In the genomic region with DNA sequence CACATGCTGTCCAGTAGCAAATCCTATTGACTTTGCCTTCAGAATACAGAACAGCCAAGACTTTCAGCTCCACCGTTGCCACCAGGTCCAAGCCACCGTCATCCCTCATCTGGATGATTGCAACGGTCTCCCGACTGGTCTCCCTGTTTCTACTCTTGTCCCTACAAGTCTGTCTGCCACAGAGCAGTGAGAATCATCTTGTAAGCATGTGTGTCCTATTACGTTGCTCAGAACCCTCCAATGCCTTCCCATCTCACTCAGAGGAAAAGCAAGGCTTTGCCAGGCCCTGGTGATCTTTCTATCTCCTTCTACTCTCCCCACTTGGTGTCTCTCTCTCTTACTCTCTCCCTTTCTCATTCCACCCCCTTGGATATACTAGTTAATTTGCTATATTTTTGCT, we compare ENCODE assay signal across 33 cellular contexts.
"Had no signal": no experiment of that assay in that cellular context is flagged by ENCODE, and none has a peak within 500 bp of the region (broad histone marks: within the 10 kb centered on the region; RNA-seq: fewer than 3 reads in every experiment).

No MANE protein-coding gene starts in this region.

- H3K4me3 ChIP-seq: ascending aorta had no signal

- H3K4me3 Mint-ChIP-seq: activated B cell treated with CpG ODN at 0.5 μM for 24 hours; activated CD4-positive, alpha-beta memory T cell treated with anti-CD3 and anti-CD28 coated beads for 36 hours; activated CD4-positive, alpha-beta T cell treated with anti-CD3 and anti-CD28 coated beads, Interleukin-2, amount 10 ng/mL, durations not matched to agents 24 days and 14 days; activated CD8-positive, alpha-beta T cell treated with anti-CD3 and anti-CD28 coated beads for 36 hours; activated naive CD4-positive, alpha-beta T cell treated with anti-CD3 and anti-CD28 coated beads for 36 hours; activated naive CD8-positive, alpha-beta T cell treated with anti-CD3 and anti-CD28 coated beads for 36 hours; activated T-cell treated with anti-CD3 and anti-CD28 coated beads, Interleukin-2, amount 50 U/mL, for 4 hours; activated T-cell treated with anti-CD3 and anti-CD28 coated beads, Interleukin-2, amount 50 U/mL, for 72 hours; activated T-helper 1 cell treated with anti-CD3 and anti-CD28 coated beads, Interleukin-12 subunit alpha, Interleukin-12 subunit beta, Interleukin-2, Interleukin-4 antibody, amounts not matched to agents 30 ng/mL and 10 ng/mL and 1 ng/mL, durations not matched to agents 14 hours and 24 hours and 36 hours; activated T-helper 17 cell treated with anti-CD3 and anti-CD28 coated beads, Interleukin-2, amount 50 U/mL, for 72 hours; brain; T-helper 1 cell treated with Interleukin-12 subunit alpha and Interleukin-12 subunit beta and Interleukin-4 antibody, amounts not matched to agents 30 μg/mL and 1 μg/mL, for 36 hours; T-helper 2 cell treated with Interferon-gamma antibody and Interleukin-4, amounts not matched to agents 5 μg/mL and 100 μg/mL, for 36 hours had no signal

- H3K4me1 Mint-ChIP-seq: activated B cell treated with CpG ODN at 0.5 μM for 24 hours; activated CD4-positive, alpha-beta T cell treated with anti-CD3 and anti-CD28 coated beads, Interleukin-2, amount 10 ng/mL, durations not matched to agents 24 days and 14 days; activated naive CD8-positive, alpha-beta T cell treated with anti-CD3 and anti-CD28 coated beads for 36 hours; activated T-helper 17 cell treated with anti-CD3 and anti-CD28 coated beads, Interleukin-2, amount 50 U/mL, for 72 hours; brain had no signal

- H3K27ac Mint-ChIP-seq: activated B cell treated with CpG ODN at 0.5 μM for 24 hours; activated CD4-positive, alpha-beta memory T cell treated with anti-CD3 and anti-CD28 coated beads for 36 hours; activated CD4-positive, alpha-beta T cell treated with anti-CD3 and anti-CD28 coated beads, Interleukin-2, amount 10 ng/mL, durations not matched to agents 24 days and 14 days; activated CD8-positive, alpha-beta T cell treated with anti-CD3 and anti-CD28 coated beads for 36 hours; activated naive CD4-positive, alpha-beta T cell treated with anti-CD3 and anti-CD28 coated beads for 36 hours; activated naive CD4-positive, alpha-beta T cell treated with anti-CD3 and anti-CD28 coated beads, Interleukin-2, amount 50 U/mL, for 72 hours; activated naive CD8-positive, alpha-beta T cell treated with anti-CD3 and anti-CD28 coated beads for 36 hours; activated T-cell treated with anti-CD3 and anti-CD28 coated beads, Interleukin-2, amount 50 U/mL, for 72 hours; activated T-helper 1 cell treated with anti-CD3 and anti-CD28 coated beads, Interleukin-12 subunit alpha, Interleukin-12 subunit beta, Interleukin-2, Interleukin-4 antibody, amounts not matched to agents 30 ng/mL and 10 ng/mL and 1 ng/mL, durations not matched to agents 14 hours and 24 hours and 36 hours; activated T-helper 17 cell treated with anti-CD3 and anti-CD28 coated beads, Interleukin-2, amount 50 U/mL, for 72 hours; brain; T-helper 1 cell treated with Interleukin-12 subunit alpha and Interleukin-12 subunit beta and Interleukin-4 antibody, amounts not matched to agents 30 μg/mL and 1 μg/mL, for 36 hours; T-helper 2 cell treated with Interferon-gamma antibody and Interleukin-4, amounts not matched to agents 5 μg/mL and 100 μg/mL, for 36 hours had no signal

- H3K9me3 ChIP-seq: ascending aorta had no signal

- ATAC-seq: activated CD8-positive, alpha-beta T cell treated with anti-CD3 and anti-CD28 coated beads for 36 hours; activated naive CD4-positive, alpha-beta T cell treated with anti-CD3 and anti-CD28 coated beads, Interleukin-2, amount 50 U/mL, for 72 hours; activated T-cell treated with anti-CD3 and anti-CD28 coated beads, Interleukin-2, amount 50 U/mL, for 4 hours; activated T-cell treated with anti-CD3 and anti-CD28 coated beads, Interleukin-2, amount 50 U/mL, for 72 hours; activated T-helper 17 cell treated with anti-CD3 and anti-CD28 coated beads, Interleukin-2, amount 50 U/mL, for 72 hours had no signal

- FAIRE-seq: TTC549 had no signal

- DNase-seq: activated B cell treated with CpG ODN at 0.5 μM for 24 hours; activated CD4-positive, alpha-beta memory T cell treated with anti-CD3 and anti-CD28 coated beads for 36 hours; activated CD4-positive, alpha-beta T cell treated with anti-CD3 and anti-CD28 coated beads for 4 hours; activated CD4-positive, alpha-beta T cell treated with anti-CD3 and anti-CD28 coated beads, Interleukin-2, amount 10 ng/mL, durations not matched to agents 24 days and 14 days; activated CD4-positive, alpha-beta T cell treated with anti-CD3 and anti-CD28 coated beads, Interleukin-2, amount 50 U/mL, for 1 hour; activated CD4-positive, alpha-beta T cell treated with anti-CD3 and anti-CD28 coated beads, Interleukin-2, amount 50 U/mL, for 4 hours; activated CD4-positive, CD25-positive, alpha-beta regulatory T cell treated with anti-CD3 and anti-CD28 coated beads, Interleukin-2, amount 50 U/mL, for 72 hours; activated CD8-positive, alpha-beta memory T cell treated with anti-CD3 and anti-CD28 coated beads, Interleukin-2, amount 50 U/mL, for 4 hours; activated CD8-positive, alpha-beta T cell treated with anti-CD3 and anti-CD28 coated beads for 36 hours; activated effector memory CD4-positive, alpha-beta T cell treated with anti-CD3 and anti-CD28 coated beads, Interleukin-2, amount 50 U/mL, for 16 hours; activated gamma-delta T cell treated with Interleukin-2 at 50 U/mL for 16 hours; activated naive CD4-positive, alpha-beta T cell; activated naive CD4-positive, alpha-beta T cell treated with anti-CD3 and anti-CD28 coated beads for 36 hours; activated naive CD4-positive, alpha-beta T cell treated with anti-CD3 and anti-CD28 coated beads, Interleukin-2, amount 50 U/mL, for 16 hours; activated naive CD8-positive, alpha-beta T cell treated with anti-CD3 and anti-CD28 coated beads for 36 hours; activated T-cell treated with anti-CD3 and anti-CD28 coated beads for 4 hours; activated T-cell treated with anti-CD3 and anti-CD28 coated beads, Interleukin-2, amount 50 U/mL, for 1 hour; activated T-cell treated with anti-CD3 and anti-CD28 coated beads, Interleukin-2, amount 50 U/mL, for 4 hours; activated T-cell treated with anti-CD3 and anti-CD28 coated beads, Interleukin-2, amount 50 U/mL, for 72 hours; amygdala; anterior cingulate cortex; central memory CD4-positive, alpha-beta T cell; T-helper 1 cell; T-helper 2 cell; T-helper 9 cell had no signal

- H3K4me1 ChIP-seq: ascending aorta had no signal

- H3K36me3 ChIP-seq: ascending aorta had no signal

- H3K27ac ChIP-seq: ascending aorta had no signal

- H3K27me3 ChIP-seq: ascending aorta had no signal

- H3K9me3 Mint-ChIP-seq: activated B cell treated with CpG ODN at 0.5 μM for 24 hours; activated CD4-positive, alpha-beta memory T cell treated with anti-CD3 and anti-CD28 coated beads for 36 hours; activated CD4-positive, alpha-beta T cell treated with anti-CD3 and anti-CD28 coated beads, Interleukin-2, amount 10 ng/mL, durations not matched to agents 24 days and 14 days; activated CD8-positive, alpha-beta T cell treated with anti-CD3 and anti-CD28 coated beads for 36 hours; activated naive CD4-positive, alpha-beta T cell treated with anti-CD3 and anti-CD28 coated beads for 36 hours; activated naive CD8-positive, alpha-beta T cell treated with anti-CD3 and anti-CD28 coated beads for 36 hours; activated T-cell treated with anti-CD3 and anti-CD28 coated beads, Interleukin-2, amount 50 U/mL, for 72 hours; activated T-helper 1 cell treated with anti-CD3 and anti-CD28 coated beads, Interleukin-12 subunit alpha, Interleukin-12 subunit beta, Interleukin-2, Interleukin-4 antibody, amounts not matched to agents 30 ng/mL and 10 ng/mL and 1 ng/mL, durations not matched to agents 14 hours and 24 hours and 36 hours; activated T-helper 17 cell treated with anti-CD3 and anti-CD28 coated beads, Interleukin-2, amount 50 U/mL, for 72 hours; T-helper 1 cell treated with Interleukin-12 subunit alpha and Interleukin-12 subunit beta and Interleukin-4 antibody, amounts not matched to agents 30 μg/mL and 1 μg/mL, for 36 hours; T-helper 2 cell treated with Interferon-gamma antibody and Interleukin-4, amounts not matched to agents 5 μg/mL and 100 μg/mL, for 36 hours had no signal

- H3K36me3 Mint-ChIP-seq: activated CD4-positive, alpha-beta memory T cell treated with anti-CD3 and anti-CD28 coated beads for 36 hours; activated naive CD4-positive, alpha-beta T cell treated with anti-CD3 and anti-CD28 coated beads, Interleukin-2, amount 50 U/mL, for 72 hours; activated naive CD8-positive, alpha-beta T cell treated with anti-CD3 and anti-CD28 coated beads for 36 hours; brain had no signal
